ENCODE assay signal across 26 cellular contexts in the genomic region with DNA sequence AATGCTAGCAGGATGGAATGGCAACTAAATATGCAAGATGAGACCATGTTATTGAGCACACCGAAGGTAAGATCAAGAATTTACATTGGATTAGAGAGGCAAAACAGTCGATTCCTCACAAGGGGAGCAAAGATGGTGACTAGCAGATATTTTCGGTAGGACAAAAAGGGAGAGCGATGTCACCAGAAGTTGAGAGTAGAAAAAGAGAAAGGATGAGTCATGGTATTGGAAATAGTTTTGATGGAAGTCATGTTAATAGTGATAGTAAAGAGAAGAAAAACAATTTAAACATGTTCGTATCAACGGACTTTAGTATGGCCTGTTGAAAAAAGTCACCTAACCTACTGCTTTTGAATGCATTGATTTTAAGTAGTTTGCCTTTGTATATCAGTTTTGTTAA. TPM values are rescaled to one million over a fixed set of nuclear protein-coding genes. Genes with fewer than 3 reads are reported as not detected.
DNase-seq lines count a peak whose midpoint lies in the region; ATAC-seq, FAIRE-seq and TF ChIP-seq lines count a peak whose summit lies in the region.
"Had no signal": no experiment of that assay in that cellular context is flagged by ENCODE, and none has a peak within 500 bp of the region (broad histone marks: within the 10 kb centered on the region; RNA-seq: fewer than 3 reads in every experiment).

No MANE protein-coding gene starts in this region.

- no peak overlapping the region for H3K4me3 ChIP-seq in endothelial cell of umbilical vein (replicated peaks in 1 of 3; ENCODE audit: insufficient read depth in 1 of 3, low read depth in 1 of 3, low read length in 3 of 3)
- H3K4me3 ChIP-seq in osteoblast (ENCODE audit: insufficient read depth, low read length): no peak overlapping the region
- H3K4me3 ChIP-seq in aorta (ENCODE audit: low read length in 2 of 2): no peak overlapping the region
- H3K4me3 ChIP-seq in MG63: no peak overlapping the region
- H3K4me3 ChIP-seq: BLaER1, esophagus muscularis mucosa, gastroesophageal sphincter, lung, mucosa of descending colon, SK-N-MC, transverse colon had no signal

- FAIRE-seq in GM19239 (lab: Jason Lieb, UNC) (peak; percentile 14), endothelial cell of umbilical vein (lab: Jason Lieb, UNC) (no peak)

- no peak overlapping the region for H2AFZ ChIP-seq in endothelial cell of umbilical vein (ENCODE audit: low read depth, low read length)
- peak overlapping the region; percentile 39 for H2AFZ ChIP-seq in osteoblast (ENCODE audit: low read length)

- H4K20me1 ChIP-seq in endothelial cell of umbilical vein (replicated peaks; ENCODE audit: control insufficient read depth, extremely low read depth, insufficient read depth, low read length) (peaks cover 3% of the 10 kb centered on the region), osteoblast (ENCODE audit: insufficient read depth, low read length) (peaks cover 4% of the 10 kb centered on the region)

- H3K36me3 ChIP-seq in endothelial cell of umbilical vein (ENCODE audit: control insufficient read depth in 2 of 2, extremely low read depth in 1 of 2, insufficient read depth in 2 of 2, low read length in 2 of 2): no peaks in the 10 kb centered on the region
- H3K36me3 ChIP-seq in osteoblast (ENCODE audit: insufficient read depth, low read length): no peaks in the 10 kb centered on the region
- no peaks in the 10 kb centered on the region for H3K36me3 ChIP-seq in aorta (ENCODE audit: control insufficient read depth in 1 of 2, insufficient read depth in 2 of 2, low read length in 1 of 2)
- no peaks in the 10 kb centered on the region for H3K36me3 ChIP-seq in MG63
- H3K36me3 ChIP-seq: BLaER1, esophagus muscularis mucosa, gastroesophageal sphincter, transverse colon had no signal

- H3K4me1 ChIP-seq in endothelial cell of umbilical vein (ENCODE audit: control insufficient read depth, extremely low read depth, insufficient read depth, low read length) (peaks cover 2% of the 10 kb centered on the region), osteoblast (ENCODE audit: insufficient read depth, low read length) (peaks cover 8% of the 10 kb centered on the region), aorta (ENCODE audit: control insufficient read depth in 1 of 2, insufficient read depth in 2 of 2, low read length in 2 of 2) (peaks cover 2 to 3% of the 10 kb centered on the region in 2 donors)
- H3K4me1 ChIP-seq: BLaER1 had no signal

- H3K9ac ChIP-seq in endothelial cell of umbilical vein (replicated peaks; ENCODE audit: extremely low read depth, insufficient read depth, low read length): no peak overlapping the region
- H3K9ac ChIP-seq: BLaER1 had no signal

- 97% methylated on average over 6 of the region's 6 CpGs for WGBS in aorta, 2 donors

- no peak for TF ChIP-seq POLR2A in endothelial cell of umbilical vein (IDR thresholded peaks at IDR 0.05; ENCODE audit: low read depth, low read length)

- POLR2A ChIA-PET in endothelial cell of umbilical vein (lab: Charles Lee): no interaction called here

- TF ChIP-seq CTCF in endothelial cell of umbilical vein (IDR thresholded peaks at IDR 0.05; ENCODE audit: extremely low read depth in 1 of 2, insufficient read depth in 1 of 2, low read depth in 1 of 2, low read length in 2 of 2): no peak
- no peak for TF ChIP-seq CTCF in osteoblast (IDR thresholded peaks at IDR 0.05; ENCODE audit: extremely low read depth, low read depth, low read length)

- ATAC-seq in HG03460 (IDR thresholded peaks at IDR 0.05; ENCODE audit: unreplicated experiment) (no peak), aorta (ENCODE audit: low FRiP score) (no peak)
- ATAC-seq: activated naive CD8-positive, alpha-beta T cell treated with anti-CD3 and anti-CD28 coated beads, Interleukin-2, amount 50 U/mL, for 24 hours; activated T-cell treated with anti-CD3 and anti-CD28 coated beads, Interleukin-2, amount 50 U/mL, for 72 hours; gastroesophageal sphincter; left cardiac atrium; mucosa of descending colon had no signal

- H3K27ac ChIP-seq in endothelial cell of umbilical vein (ENCODE audit: insufficient read depth, low read depth, low read length): no peak overlapping the region
- no peak overlapping the region for H3K27ac ChIP-seq in osteoblast (ENCODE audit: low read depth, low read length)
- no peak overlapping the region for H3K27ac ChIP-seq in aorta (ENCODE audit: low read depth in 1 of 2, low read length in 2 of 2)
- H3K27ac ChIP-seq: BLaER1, esophagus muscularis mucosa, gastroesophageal sphincter, SK-N-MC, transverse colon had no signal

- CTCF ChIA-PET in endothelial cell of umbilical vein (lab: Charles Lee): no interaction called here

- H3K79me2 ChIP-seq in endothelial cell of umbilical vein (ENCODE audit: control insufficient read depth, insufficient read depth, low read length) (peaks cover 9% of the 10 kb centered on the region), osteoblast (ENCODE audit: insufficient read depth, low read length) (peaks cover 62% of the 10 kb centered on the region)

- DNase-seq in GM19239 (ENCODE audit: insufficient read length, low spot score) (no peak), LHCN-M2 (ENCODE audit: low read depth) (peak; percentile 24), endothelial cell of umbilical vein (ENCODE audit: low read depth, low spot score) (no peak), osteoblast (ENCODE audit: insufficient read length, low spot score, missing footprints) (no peak), aorta (no peak), MG63 (no peak), NOMO-1 treated with DMSO at 0.1 percent for 48 hours (lab: John Stamatoyannopoulos, UW; ENCODE audit: unreplicated experiment) (no peak)
- DNase-seq: activated CD4-positive, alpha-beta T cell treated with anti-CD3 and anti-CD28 coated beads, Interleukin-2, amount 50 U/mL, for 48 hours; activated CD4-positive, CD25-positive, alpha-beta regulatory T cell; activated naive CD8-positive, alpha-beta T cell treated with anti-CD3 and anti-CD28 coated beads, Interleukin-2, amount 50 U/mL, for 24 hours; activated T-cell treated with anti-CD3 and anti-CD28 coated beads, Interleukin-2, amount 50 U/mL, for 72 hours; dermis blood vessel endothelial cell; DMS153; endodermal cell; left cardiac atrium; mucosa of descending colon; NCI-H510A; stimulated activated CD4-positive, alpha-beta T cell treated with anti-CD3 and anti-CD28 coated beads, Interleukin-4, amount 100 ng/mL, for 24 hours; transverse colon had no signal

- H3K27me3 ChIP-seq in endothelial cell of umbilical vein (ENCODE audit: control insufficient read depth in 2 of 2, insufficient read depth in 2 of 2, low read length in 2 of 2) (no peaks in the 10 kb centered on the region), osteoblast (ENCODE audit: insufficient read depth, low read length) (no peaks in the 10 kb centered on the region), aorta (ENCODE audit: control insufficient read depth in 1 of 2, insufficient read depth in 2 of 2, low read length in 1 of 2) (no peaks in the 10 kb centered on the region), MG63 (no peaks in the 10 kb centered on the region)
- H3K27me3 ChIP-seq: BLaER1, esophagus muscularis mucosa, gastroesophageal sphincter, transverse colon had no signal

- dilution Hi-C loops in endothelial cell of umbilical vein (cut with MboI; ENCODE audit: extremely low pct_ligation_motif_present, low sequenced_read_pairs): no loop called here

- H3K9me3 ChIP-seq in endothelial cell of umbilical vein (replicated peaks; ENCODE audit: control insufficient read depth, insufficient read depth, low read length) (no peaks in the 10 kb centered on the region), osteoblast (ENCODE audit: low read depth, low read length) (no peaks in the 10 kb centered on the region), aorta (ENCODE audit: control insufficient read depth, low read length) (no peaks in the 10 kb centered on the region), MG63 (no peaks in the 10 kb centered on the region)
- H3K9me3 ChIP-seq: esophagus muscularis mucosa, gastroesophageal sphincter, mucosa of descending colon, transverse colon had no signal

- BruUV-seq in endothelial cell of umbilical vein (replicated peaks; lab: Mats Ljungman, UMichigan): no TSS peak

- H3K9me1 ChIP-seq in endothelial cell of umbilical vein (replicated peaks; ENCODE audit: control insufficient read depth, extremely low read depth, insufficient read depth, low read length): no peaks in the 10 kb centered on the region

- no peak overlapping the region for H3K4me2 ChIP-seq in endothelial cell of umbilical vein (ENCODE audit: insufficient read depth, low read length)
- peak overlapping the region; percentile 30 for H3K4me2 ChIP-seq in osteoblast (ENCODE audit: insufficient read depth, low read length)
- H3K4me2 ChIP-seq: BLaER1 had no signal

- intact Hi-C loops in endothelial cell of umbilical vein (cut with micrococcal nuclease): no loop called here
- intact Hi-C loops in aorta (cut with DNase I): no loop called here

TF ChIP-seq in endothelial cell of umbilical vein, 7 proteins besides CTCF, POLR2A, EP300 and RAD21 (continues in another document):
- TF ChIP-seq MAX (IDR thresholded peaks at IDR 0.05; ENCODE audit: insufficient read depth, insufficient read length) (no peak), EZH2 (IDR thresholded peaks at IDR 0.05; ENCODE audit: borderline replicate concordance, low read depth, low read length, severe bottlenecking) (no peak), POLR2AphosphoS5 (IDR thresholded peaks at IDR 0.05; ENCODE audit: insufficient read depth, low read depth, low read length) (no peak), JUN (IDR thresholded peaks at IDR 0.05; ENCODE audit: borderline replicate concordance, insufficient read depth, insufficient read length, low read depth) (peak; percentile 45), FOS (IDR thresholded peaks at IDR 0.05; ENCODE audit: borderline replicate concordance, insufficient read depth, low read length) (peak; percentile 24), MYC (IDR thresholded peaks at IDR 0.05; ENCODE audit: low read depth, low read length) (no peak)

RNA-seq across cellular contexts. Expression of gene UBE2E2, which starts 55.0 kb away (rescaled TPM):
- total RNA-seq in LHCN-M2 (2014; rRNA removed) (32.4 and 33.1 TPM in 2 replicates), endothelial cell of umbilical vein (32.8 and 45.4 TPM in 2 replicates), osteoblast (49.6 and 59.2 TPM in 2 replicates), aorta (10 to 100 TPM; 39.3 to 56.5 TPM)
- 28.8 TPM for polyA plus RNA-seq in LHCN-M2 (2012)
- polyA plus RNA-seq in endothelial cell of umbilical vein (32.1 and 37.0 TPM in 2 replicates), aorta (10 to 100 TPM; 23.8 to 26.5 TPM)
- 26.5 and 27.0 TPM in 2 replicates for polyA plus RNA-seq in endothelial cell of umbilical vein (2011; cell fraction: cytosol; rRNA removed)
- polyA plus RNA-seq in endothelial cell of umbilical vein (2011; cell fraction: nucleus; rRNA removed): 12.2 TPM in 2 replicates
- 36.8 and 39.0 TPM in 2 replicates for polyA plus RNA-seq in endothelial cell of umbilical vein (2012)
- polyA minus RNA-seq in endothelial cell of umbilical vein: 13.0 and 14.5 TPM in 2 replicates
- 14.2 TPM for polyA minus RNA-seq in endothelial cell of umbilical vein (2011; cell fraction: cytosol; rRNA and poly(A)+ RNA removed)
- polyA minus RNA-seq in endothelial cell of umbilical vein (2011; cell fraction: nucleus; rRNA and poly(A)+ RNA removed): 28.0 and 32.0 TPM in 2 replicates
- 24.3 and 27.7 TPM in 2 replicates for total RNA-seq in MG63 (2014; rRNA removed; shearing (Covaris generic); ENCODE audit: low replicate concordance)
- total RNA-seq: G401 had no signal
